1 cellular context compared by ENCODE assay signal in genomic region chr3:119145500-119146167, GRCh38.
A peak's percentile ranks its signal among the peaks of the same experiment; 100 is the strongest.
TF ChIP-seq lines count a peak whose summit lies in the region.

Gene TEX55, plus strand, starts transcription at chr3:119146165. Its CDS starts 25 bp downstream, at chr3:119146190.

TF ChIP-seq in WTC11, 78 proteins besides CTCF, POLR2A, EP300 and RAD21 (continued from another document and continues in another):
- TF ChIP-seq PRDM15 (CRISPR knock-in tag; IDR thresholded peaks at IDR 0.05), result no peak
- no peak for TF ChIP-seq HMGA2 (CRISPR knock-in tag; IDR thresholded peaks at IDR 0.05)
- no peak for TF ChIP-seq SP1 (CRISPR knock-in tag; conservative IDR thresholded peaks at IDR 0.05)
- no peak for TF ChIP-seq ZNF532 (CRISPR knock-in tag; IDR thresholded peaks at IDR 0.05; ENCODE audit: borderline replicate concordance)
- TF ChIP-seq JAZF1 (CRISPR knock-in tag; IDR thresholded peaks at IDR 0.05), result no peak
- TF ChIP-seq NR1H2 (CRISPR knock-in tag; IDR thresholded peaks at IDR 0.05), result no peak
- TF ChIP-seq, protein P1, sequence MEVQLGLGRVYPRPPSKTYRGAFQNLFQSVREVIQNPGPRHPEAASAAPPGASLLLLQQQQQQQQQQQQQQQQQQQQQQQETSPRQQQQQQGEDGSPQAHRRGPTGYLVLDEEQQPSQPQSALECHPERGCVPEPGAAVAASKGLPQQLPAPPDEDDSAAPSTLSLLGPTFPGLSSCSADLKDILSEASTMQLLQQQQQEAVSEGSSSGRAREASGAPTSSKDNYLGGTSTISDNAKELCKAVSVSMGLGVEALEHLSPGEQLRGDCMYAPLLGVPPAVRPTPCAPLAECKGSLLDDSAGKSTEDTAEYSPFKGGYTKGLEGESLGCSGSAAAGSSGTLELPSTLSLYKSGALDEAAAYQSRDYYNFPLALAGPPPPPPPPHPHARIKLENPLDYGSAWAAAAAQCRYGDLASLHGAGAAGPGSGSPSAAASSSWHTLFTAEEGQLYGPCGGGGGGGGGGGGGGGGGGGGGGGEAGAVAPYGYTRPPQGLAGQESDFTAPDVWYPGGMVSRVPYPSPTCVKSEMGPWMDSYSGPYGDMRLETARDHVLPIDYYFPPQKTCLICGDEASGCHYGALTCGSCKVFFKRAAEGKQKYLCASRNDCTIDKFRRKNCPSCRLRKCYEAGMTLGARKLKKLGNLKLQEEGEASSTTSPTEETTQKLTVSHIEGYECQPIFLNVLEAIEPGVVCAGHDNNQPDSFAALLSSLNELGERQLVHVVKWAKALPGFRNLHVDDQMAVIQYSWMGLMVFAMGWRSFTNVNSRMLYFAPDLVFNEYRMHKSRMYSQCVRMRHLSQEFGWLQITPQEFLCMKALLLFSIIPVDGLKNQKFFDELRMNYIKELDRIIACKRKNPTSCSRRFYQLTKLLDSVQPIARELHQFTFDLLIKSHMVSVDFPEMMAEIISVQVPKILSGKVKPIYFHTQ (CRISPR knock-in tag; IDR thresholded peaks at IDR 0.05), result no peak
- 0 out of 2 replicates have a peak, but pooled peaks have one; percentile 32 for TF ChIP-seq TEAD1 (CRISPR knock-in tag; IDR thresholded peaks at IDR 0.05)
- TF ChIP-seq, protein P2, sequence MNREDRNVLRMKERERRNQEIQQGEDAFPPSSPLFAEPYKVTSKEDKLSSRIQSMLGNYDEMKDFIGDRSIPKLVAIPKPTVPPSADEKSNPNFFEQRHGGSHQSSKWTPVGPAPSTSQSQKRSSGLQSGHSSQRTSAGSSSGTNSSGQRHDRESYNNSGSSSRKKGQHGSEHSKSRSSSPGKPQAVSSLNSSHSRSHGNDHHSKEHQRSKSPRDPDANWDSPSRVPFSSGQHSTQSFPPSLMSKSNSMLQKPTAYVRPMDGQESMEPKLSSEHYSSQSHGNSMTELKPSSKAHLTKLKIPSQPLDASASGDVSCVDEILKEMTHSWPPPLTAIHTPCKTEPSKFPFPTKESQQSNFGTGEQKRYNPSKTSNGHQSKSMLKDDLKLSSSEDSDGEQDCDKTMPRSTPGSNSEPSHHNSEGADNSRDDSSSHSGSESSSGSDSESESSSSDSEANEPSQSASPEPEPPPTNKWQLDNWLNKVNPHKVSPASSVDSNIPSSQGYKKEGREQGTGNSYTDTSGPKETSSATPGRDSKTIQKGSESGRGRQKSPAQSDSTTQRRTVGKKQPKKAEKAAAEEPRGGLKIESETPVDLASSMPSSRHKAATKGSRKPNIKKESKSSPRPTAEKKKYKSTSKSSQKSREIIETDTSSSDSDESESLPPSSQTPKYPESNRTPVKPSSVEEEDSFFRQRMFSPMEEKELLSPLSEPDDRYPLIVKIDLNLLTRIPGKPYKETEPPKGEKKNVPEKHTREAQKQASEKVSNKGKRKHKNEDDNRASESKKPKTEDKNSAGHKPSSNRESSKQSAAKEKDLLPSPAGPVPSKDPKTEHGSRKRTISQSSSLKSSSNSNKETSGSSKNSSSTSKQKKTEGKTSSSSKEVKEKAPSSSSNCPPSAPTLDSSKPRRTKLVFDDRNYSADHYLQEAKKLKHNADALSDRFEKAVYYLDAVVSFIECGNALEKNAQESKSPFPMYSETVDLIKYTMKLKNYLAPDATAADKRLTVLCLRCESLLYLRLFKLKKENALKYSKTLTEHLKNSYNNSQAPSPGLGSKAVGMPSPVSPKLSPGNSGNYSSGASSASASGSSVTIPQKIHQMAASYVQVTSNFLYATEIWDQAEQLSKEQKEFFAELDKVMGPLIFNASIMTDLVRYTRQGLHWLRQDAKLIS (CRISPR knock-in tag; IDR thresholded peaks at IDR 0.05; ENCODE audit: borderline replicate concordance), result no peak
- no peak for TF ChIP-seq ZNF671 (CRISPR knock-in tag; IDR thresholded peaks at IDR 0.05)
- no peak for TF ChIP-seq E2F4 (CRISPR knock-in tag; IDR thresholded peaks at IDR 0.05; ENCODE audit: borderline replicate concordance, low read depth)
- TF ChIP-seq, protein P3, sequence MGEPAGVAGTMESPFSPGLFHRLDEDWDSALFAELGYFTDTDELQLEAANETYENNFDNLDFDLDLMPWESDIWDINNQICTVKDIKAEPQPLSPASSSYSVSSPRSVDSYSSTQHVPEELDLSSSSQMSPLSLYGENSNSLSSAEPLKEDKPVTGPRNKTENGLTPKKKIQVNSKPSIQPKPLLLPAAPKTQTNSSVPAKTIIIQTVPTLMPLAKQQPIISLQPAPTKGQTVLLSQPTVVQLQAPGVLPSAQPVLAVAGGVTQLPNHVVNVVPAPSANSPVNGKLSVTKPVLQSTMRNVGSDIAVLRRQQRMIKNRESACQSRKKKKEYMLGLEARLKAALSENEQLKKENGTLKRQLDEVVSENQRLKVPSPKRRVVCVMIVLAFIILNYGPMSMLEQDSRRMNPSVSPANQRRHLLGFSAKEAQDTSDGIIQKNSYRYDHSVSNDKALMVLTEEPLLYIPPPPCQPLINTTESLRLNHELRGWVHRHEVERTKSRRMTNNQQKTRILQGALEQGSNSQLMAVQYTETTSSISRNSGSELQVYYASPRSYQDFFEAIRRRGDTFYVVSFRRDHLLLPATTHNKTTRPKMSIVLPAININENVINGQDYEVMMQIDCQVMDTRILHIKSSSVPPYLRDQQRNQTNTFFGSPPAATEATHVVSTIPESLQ (CRISPR knock-in tag; IDR thresholded peaks at IDR 0.05), result no peak
- peak; percentile 83 for TF ChIP-seq MAX (CRISPR knock-in tag; IDR thresholded peaks at IDR 0.05)
- TF ChIP-seq, protein P4, sequence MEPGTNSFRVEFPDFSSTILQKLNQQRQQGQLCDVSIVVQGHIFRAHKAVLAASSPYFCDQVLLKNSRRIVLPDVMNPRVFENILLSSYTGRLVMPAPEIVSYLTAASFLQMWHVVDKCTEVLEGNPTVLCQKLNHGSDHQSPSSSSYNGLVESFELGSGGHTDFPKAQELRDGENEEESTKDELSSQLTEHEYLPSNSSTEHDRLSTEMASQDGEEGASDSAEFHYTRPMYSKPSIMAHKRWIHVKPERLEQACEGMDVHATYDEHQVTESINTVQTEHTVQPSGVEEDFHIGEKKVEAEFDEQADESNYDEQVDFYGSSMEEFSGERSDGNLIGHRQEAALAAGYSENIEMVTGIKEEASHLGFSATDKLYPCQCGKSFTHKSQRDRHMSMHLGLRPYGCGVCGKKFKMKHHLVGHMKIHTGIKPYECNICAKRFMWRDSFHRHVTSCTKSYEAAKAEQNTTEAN (CRISPR knock-in tag; IDR thresholded peaks at IDR 0.05), result no peak
- no peak for TF ChIP-seq RORB (CRISPR knock-in tag; IDR thresholded peaks at IDR 0.05)
- TF ChIP-seq, protein P5, sequence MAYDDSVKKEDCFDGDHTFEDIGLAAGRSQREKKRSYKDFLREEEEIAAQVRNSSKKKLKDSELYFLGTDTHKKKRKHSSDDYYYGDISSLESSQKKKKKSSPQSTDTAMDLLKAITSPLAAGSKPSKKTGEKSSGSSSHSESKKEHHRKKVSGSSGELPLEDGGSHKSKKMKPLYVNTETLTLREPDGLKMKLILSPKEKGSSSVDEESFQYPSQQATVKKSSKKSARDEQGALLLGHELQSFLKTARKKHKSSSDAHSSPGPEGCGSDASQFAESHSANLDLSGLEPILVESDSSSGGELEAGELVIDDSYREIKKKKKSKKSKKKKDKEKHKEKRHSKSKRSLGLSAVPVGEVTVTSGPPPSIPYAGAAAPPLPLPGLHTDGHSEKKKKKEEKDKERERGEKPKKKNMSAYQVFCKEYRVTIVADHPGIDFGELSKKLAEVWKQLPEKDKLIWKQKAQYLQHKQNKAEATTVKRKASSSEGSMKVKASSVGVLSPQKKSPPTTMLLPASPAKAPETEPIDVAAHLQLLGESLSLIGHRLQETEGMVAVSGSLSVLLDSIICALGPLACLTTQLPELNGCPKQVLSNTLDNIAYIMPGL (CRISPR knock-in tag; IDR thresholded peaks at IDR 0.05), result no peak
- TF ChIP-seq USF2 (CRISPR knock-in tag; IDR thresholded peaks at IDR 0.05), result peak; percentile 43; the same call in 1 of the 2 replicates
- TF ChIP-seq, protein P6, sequence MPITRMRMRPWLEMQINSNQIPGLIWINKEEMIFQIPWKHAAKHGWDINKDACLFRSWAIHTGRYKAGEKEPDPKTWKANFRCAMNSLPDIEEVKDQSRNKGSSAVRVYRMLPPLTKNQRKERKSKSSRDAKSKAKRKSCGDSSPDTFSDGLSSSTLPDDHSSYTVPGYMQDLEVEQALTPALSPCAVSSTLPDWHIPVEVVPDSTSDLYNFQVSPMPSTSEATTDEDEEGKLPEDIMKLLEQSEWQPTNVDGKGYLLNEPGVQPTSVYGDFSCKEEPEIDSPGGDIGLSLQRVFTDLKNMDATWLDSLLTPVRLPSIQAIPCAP (CRISPR knock-in tag; IDR thresholded peaks at IDR 0.05), result no peak
- TF ChIP-seq, protein P7, sequence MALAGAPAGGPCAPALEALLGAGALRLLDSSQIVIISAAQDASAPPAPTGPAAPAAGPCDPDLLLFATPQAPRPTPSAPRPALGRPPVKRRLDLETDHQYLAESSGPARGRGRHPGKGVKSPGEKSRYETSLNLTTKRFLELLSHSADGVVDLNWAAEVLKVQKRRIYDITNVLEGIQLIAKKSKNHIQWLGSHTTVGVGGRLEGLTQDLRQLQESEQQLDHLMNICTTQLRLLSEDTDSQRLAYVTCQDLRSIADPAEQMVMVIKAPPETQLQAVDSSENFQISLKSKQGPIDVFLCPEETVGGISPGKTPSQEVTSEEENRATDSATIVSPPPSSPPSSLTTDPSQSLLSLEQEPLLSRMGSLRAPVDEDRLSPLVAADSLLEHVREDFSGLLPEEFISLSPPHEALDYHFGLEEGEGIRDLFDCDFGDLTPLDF (CRISPR knock-in tag; IDR thresholded peaks at IDR 0.05), result no peak
- peak; percentile 48; the same call in 1 of the 2 replicates for TF ChIP-seq USF1 (CRISPR knock-in tag; IDR thresholded peaks at IDR 0.05)
- TF ChIP-seq ZNF416 (CRISPR knock-in tag; IDR thresholded peaks at IDR 0.05), result no peak
